ENCODE assay signal across 2 cellular contexts in the genomic region with DNA sequence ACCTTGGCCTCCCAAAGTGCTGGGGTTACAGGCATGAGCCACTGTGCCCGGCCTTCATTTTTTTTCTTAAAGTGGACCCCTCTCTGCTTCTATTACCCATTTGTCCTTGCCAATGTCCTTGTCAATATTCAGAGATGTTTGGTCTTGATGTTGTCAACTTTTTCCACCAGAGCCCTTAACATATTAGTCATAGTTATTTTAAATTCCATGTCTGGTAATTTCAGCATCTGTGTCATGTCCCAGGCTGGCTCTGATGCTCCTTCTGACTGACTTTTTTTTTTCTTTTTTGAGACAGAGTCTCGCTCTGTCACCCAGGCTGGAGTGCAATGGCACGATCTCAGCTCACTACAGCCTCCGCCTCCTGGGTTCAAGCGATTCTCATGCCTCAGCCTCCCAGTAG. TPM values are rescaled to one million over a fixed set of nuclear protein-coding genes. Genes with fewer than 3 reads are reported as not detected.
"Had no signal": no experiment of that assay in that cellular context is flagged by ENCODE, and none has a peak within 500 bp of the region (broad histone marks: within the 10 kb centered on the region; RNA-seq: fewer than 3 reads in every experiment).

No MANE protein-coding gene starts in this region.

RNA-seq across cellular contexts. Expression of a gene that starts 2.2 kb away (rescaled TPM):
- total RNA-seq: HT-29 had no signal

RNA-seq across cellular contexts. Expression of a gene that starts 41.3 kb away (rescaled TPM):
- total RNA-seq: HT-29 had no signal
- polyA plus RNA-seq: IgD-negative memory B cell had no signal
